Comparison of ENCODE assay signal across 8 cellular contexts in the genomic region with DNA sequence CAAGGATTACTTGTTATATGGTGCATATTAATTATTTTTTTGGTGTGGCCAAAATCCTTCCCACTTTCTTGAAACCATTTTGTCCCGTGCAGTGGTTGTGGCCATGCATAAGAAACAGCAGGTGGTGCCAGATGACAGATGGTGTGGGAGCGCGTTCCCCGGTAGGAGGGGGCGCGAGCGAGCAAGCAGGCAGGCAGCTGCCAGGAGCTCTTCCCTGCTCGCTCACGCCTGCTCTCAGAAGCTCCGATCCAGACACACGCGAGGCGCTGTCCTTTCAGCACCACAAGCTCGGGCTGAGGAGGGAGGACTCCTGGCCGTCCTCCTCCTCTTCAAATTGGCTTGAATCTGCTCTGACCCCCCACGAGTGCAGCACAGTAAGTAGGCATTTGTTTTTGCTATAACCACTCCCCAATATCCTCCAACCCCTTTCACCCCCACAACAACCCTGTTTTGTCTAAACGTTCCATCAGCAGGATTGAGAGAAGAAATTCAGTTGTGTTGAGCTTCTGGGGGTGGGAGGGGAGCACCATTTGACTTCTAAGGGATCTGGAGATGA. TPM values are rescaled to one million over a fixed set of nuclear protein-coding genes. Genes with fewer than 3 reads are reported as not detected.
DNase-seq lines count a peak whose midpoint lies in the region; ATAC-seq and TF ChIP-seq lines count a peak whose summit lies in the region.

A gene (plus strand): TSS at position 237 of the 556 bp plus-strand sequence. CDS start 1,050 bp downstream, outside the sequence.

- TF ChIP-seq CTCF in AG09319 (IDR thresholded peaks at IDR 0.05; ENCODE audit: low read depth, low read length) (peak; percentile 32), epithelial cell of proximal tubule (conservative IDR thresholded peaks at IDR 0.05; ENCODE audit: low read depth, low read length) (peak; percentile 83)

- no peaks in the 10 kb centered on the region for H3K4me1 Mint-ChIP-seq in T-helper 2 cell treated with Interferon-gamma antibody and Interleukin-4, amounts not matched to agents 5 μg/mL and 100 μg/mL, for 36 hours (ENCODE audit: low read depth)

- no peak within 1 kb of the TSS for H3K27ac ChIP-seq in aorta (ENCODE audit: low read depth in 1 of 2, low read length in 2 of 2)

- H3K4me3 ChIP-seq in epithelial cell of proximal tubule (ENCODE audit: low read depth, low read length) (no peak within 1 kb of the TSS), aorta (ENCODE audit: low read length in 2 of 2) (no peak within 1 kb of the TSS)

- DNase-seq in AG09319 (ENCODE audit: extremely low read depth, low read depth), result peak; percentile 19
- DNase-seq in NCI-H2029 treated with DMSO at 0.1 percent for 48 hours (lab: John Stamatoyannopoulos, UW), result peak; percentile 89
- DNase-seq in T-helper 2 cell treated with Interferon-gamma antibody and Interleukin-4, amounts not matched to agents 5 μg/mL and 100 μg/mL, for 36 hours (ENCODE audit: low spot score), result peak; percentile 29
- DNase-seq in epithelial cell of proximal tubule (ENCODE audit: low read depth), result peak; percentile 31
- DNase-seq in middle frontal gyrus (ENCODE audit: extremely low spot score, low spot score), result peak; percentile 90
- DNase-seq in aorta, result peak; percentile 69 to 85

- H3K9me3 Mint-ChIP-seq in T-helper 2 cell treated with Interferon-gamma antibody and Interleukin-4, amounts not matched to agents 5 μg/mL and 100 μg/mL, for 36 hours, result no peaks in the 10 kb centered on the region

- H3K4me3 Mint-ChIP-seq in T-helper 2 cell treated with Interferon-gamma antibody and Interleukin-4, amounts not matched to agents 5 μg/mL and 100 μg/mL, for 36 hours, result no peak within 1 kb of the TSS

- H3K4me1 ChIP-seq in aorta (ENCODE audit: control insufficient read depth in 1 of 2, insufficient read depth in 2 of 2, low read length in 2 of 2), result no peaks in the 10 kb centered on the region

- H3K36me3 ChIP-seq in aorta (ENCODE audit: control insufficient read depth in 1 of 2, insufficient read depth in 2 of 2, low read length in 1 of 2), result no peaks in the 10 kb centered on the region

- no peak within 1 kb of the TSS for H3K27ac Mint-ChIP-seq in T-helper 2 cell treated with Interferon-gamma antibody and Interleukin-4, amounts not matched to agents 5 μg/mL and 100 μg/mL, for 36 hours

- intact Hi-C loops in aorta (cut with DNase I), result loop anchor here in 1 of 2 donors (10.0 kb wide), 1 partner anchor 269 kb away; no protein-coding TSS in a partner anchor

- no peaks in the 10 kb centered on the region for H3K36me3 Mint-ChIP-seq in T-helper 2 cell treated with Interferon-gamma antibody and Interleukin-4, amounts not matched to agents 5 μg/mL and 100 μg/mL, for 36 hours (ENCODE audit: low read depth)

- ATAC-seq in GM18517 (IDR thresholded peaks at IDR 0.05; ENCODE audit: unreplicated experiment) (peak; percentile 63), HG03045 (IDR thresholded peaks at IDR 0.05; ENCODE audit: unreplicated experiment) (peak; percentile 71), aorta (ENCODE audit: low FRiP score) (peak; percentile 79)

- H3K9me3 ChIP-seq in aorta (ENCODE audit: control insufficient read depth, low read length), result no peaks in the 10 kb centered on the region

- no peaks in the 10 kb centered on the region for H3K27me3 ChIP-seq in aorta (ENCODE audit: control insufficient read depth in 1 of 2, insufficient read depth in 2 of 2, low read length in 1 of 2)

- H3K27me3 Mint-ChIP-seq in T-helper 2 cell treated with Interferon-gamma antibody and Interleukin-4, amounts not matched to agents 5 μg/mL and 100 μg/mL, for 36 hours (ENCODE audit: low read depth), result no peaks in the 10 kb centered on the region

- WGBS in aorta, 2 donors, result 2% methylated on average over 17 of the region's 17 CpGs

RNA-seq across cellular contexts. Expression of the gene that starts here (rescaled TPM):
- not detected in 2 replicates for total RNA-seq in epithelial cell of proximal tubule
- not detected for total RNA-seq in aorta
- polyA plus RNA-seq in aorta, result under 1 TPM in 1 of 2 donors, not detected in 1; 0.64 TPM

Comparison
In these comparisons a context has a peak if more than half of its experiments do, and no peak if none do; other contexts are left out.
1. Peak in DNase-seq in epithelial cell of proximal tubule; RNA of the gene not detected or under 1 TPM.
2. Peak in DNase-seq and ATAC-seq in aorta; RNA of the gene not detected or under 1 TPM.
3. DNase-seq: peak in every context shown above with its lines; median percentile 90 in middle frontal gyrus; 89 in NCI-H2029 treated with DMSO at 0.1 percent for 48 hours; 77 in aorta; 31 in epithelial cell of proximal tubule; 29 in T-helper 2 cell treated with Interferon-gamma antibody and Interleukin-4, amounts not matched to agents 5 μg/mL and 100 μg/mL, for 36 hours; 19 in AG09319.